Comparison of ENCODE assay signal across 2 cellular contexts in genomic region chr19:38207543-38207942, GRCh38.
TF ChIP-seq lines count a peak whose summit lies in the region.

No MANE protein-coding gene starts in this region.

TF ChIP-seq in HEK293, 187 proteins besides CTCF, POLR2A, EP300 and RAD21 (continues in another document):
- TF ChIP-seq ZNF354C (tag by site-specific recombination; IDR thresholded peaks at IDR 0.05; ENCODE audit: borderline replicate concordance, low read depth) (no peak), KLF9 (tag by site-specific recombination; IDR thresholded peaks at IDR 0.05; ENCODE audit: low read depth) (peak; percentile 43; the same call in 1 of the 2 replicates), ZNF394 (tag by site-specific recombination; IDR thresholded peaks at IDR 0.05; ENCODE audit: borderline replicate concordance) (no peak), PATZ1 (tag by site-specific recombination; IDR thresholded peaks at IDR 0.05) (peak; percentile 54), BCL6B (tag by site-specific recombination; IDR thresholded peaks at IDR 0.05) (no peak), GLI2 (tag by site-specific recombination; IDR thresholded peaks at IDR 0.05; ENCODE audit: borderline replicate concordance, low read depth) (no peak), ZNF660 (tag by site-specific recombination; IDR thresholded peaks at IDR 0.05) (no peak), ZNF449 (tag by site-specific recombination; IDR thresholded peaks at IDR 0.05) (no peak), EGR2 (tag by site-specific recombination; IDR thresholded peaks at IDR 0.05; ENCODE audit: low read depth) (peak; percentile 91), SP7 (tag by site-specific recombination; IDR thresholded peaks at IDR 0.05) (peak; percentile 45; the same call in 1 of the 2 replicates), ZFHX2 (tag by site-specific recombination; conservative IDR thresholded peaks at IDR 0.05) (peak; percentile 85), GLIS2 (tag by site-specific recombination; IDR thresholded peaks at IDR 0.05) (peak; percentile 56; the same call in 1 of the 2 replicates), ZBTB10 (tag by site-specific recombination; IDR thresholded peaks at IDR 0.05) (no peak), BCL11B (tag by site-specific recombination; IDR thresholded peaks at IDR 0.05; ENCODE audit: low read depth) (0 out of 2 replicates have a peak, but pooled peaks have one; percentile 31), BCL11A (tag by site-specific recombination; IDR thresholded peaks at IDR 0.05; ENCODE audit: low read depth) (no peak), ZBTB8A (tag by site-specific recombination; IDR thresholded peaks at IDR 0.05) (no peak), ZSCAN18 (tag by site-specific recombination; IDR thresholded peaks at IDR 0.05) (no peak)

TF ChIP-seq in K562, 482 proteins besides CTCF, POLR2A, EP300 and RAD21:
- TF ChIP-seq BRD9 (IDR thresholded peaks at IDR 0.05; ENCODE audit: low read depth, partially characterized antibody) (no peak), ID3 (CRISPR knock-in tag; IDR thresholded peaks at IDR 0.05) (no peak), ID3 (tag; IDR thresholded peaks at IDR 0.05) (no peak), DLX4 (CRISPR knock-in tag; IDR thresholded peaks at IDR 0.05) (no peak), NFIC (IDR thresholded peaks at IDR 0.05) (peak; percentile 84), ADNP (tag; IDR thresholded peaks at IDR 0.05) (no peak), VEZF1 (CRISPR knock-in tag; IDR thresholded peaks at IDR 0.05) (0 out of 2 replicates have a peak, but pooled peaks have one; percentile 17), ZNF23 (CRISPR knock-in tag; IDR thresholded peaks at IDR 0.05) (no peak)
